In the genomic region with DNA sequence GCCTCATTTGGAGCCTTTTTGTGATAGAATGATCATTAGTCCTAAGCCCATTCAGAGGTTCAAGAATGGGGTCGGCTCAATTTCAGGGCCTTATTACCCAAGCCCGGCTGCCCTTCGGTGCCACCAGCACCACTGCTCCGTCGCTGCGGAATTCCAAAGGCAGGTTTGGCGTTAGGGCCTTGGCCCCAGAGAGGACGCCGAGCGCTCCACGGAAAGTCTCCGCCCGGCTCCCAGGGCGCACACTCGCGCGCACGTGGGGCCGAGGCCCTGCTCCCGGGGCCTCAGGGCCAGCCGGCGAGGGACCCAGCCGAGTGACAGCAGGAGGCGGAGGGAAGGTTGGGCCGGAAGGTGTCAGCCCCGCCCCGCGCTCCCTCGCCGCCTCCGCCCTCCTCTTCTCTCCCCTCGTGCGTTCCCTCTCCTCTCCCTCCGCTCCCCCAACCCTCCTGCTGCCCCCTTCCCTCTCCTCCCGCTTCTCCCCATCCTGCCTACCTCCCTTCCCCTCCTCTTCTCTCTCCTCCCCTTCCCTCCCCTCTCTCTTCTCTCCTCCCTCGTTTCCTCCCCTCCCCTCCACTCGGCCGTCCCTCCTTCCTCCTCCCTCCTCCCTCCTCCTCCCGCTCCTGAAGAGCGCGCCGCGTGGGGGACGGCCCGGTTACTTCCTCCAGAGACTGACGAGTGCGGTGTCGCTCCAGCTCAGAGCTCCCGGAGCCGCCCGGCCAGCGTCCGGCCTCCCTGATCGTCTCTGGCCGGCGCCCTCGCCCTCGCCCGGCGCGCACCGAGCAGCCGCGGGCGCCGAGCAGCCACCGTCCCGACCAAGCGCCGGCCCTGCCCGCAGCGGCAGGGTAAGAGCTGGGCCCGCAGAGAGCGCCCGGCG, we compare ENCODE assay signal across 8 cellular contexts. TPM values are rescaled to one million over a fixed set of nuclear protein-coding genes. Genes with fewer than 3 reads are reported as not detected.
A peak's percentile ranks its signal among the peaks of the same experiment; 100 is the strongest.
DNase-seq lines count a peak whose midpoint lies in the region; ATAC-seq, FAIRE-seq and TF ChIP-seq lines count a peak whose summit lies in the region.

Gene ETS2 (plus strand): TSS at position 648 of the 871 bp plus-strand sequence. CDS start 4,106 bp downstream, outside the sequence.

- H3K9ac ChIP-seq in kidney (ENCODE audit: low read length in 2 of 2), result peak within 1 kb of the TSS; percentile 91 to 94

- intact Hi-C loops in activated CD4-positive, alpha-beta T cell treated with anti-CD3 and anti-CD28 coated beads for 36 hours (cut with DNase I, micrococcal nuclease), result loop anchor here (1.0 to 10.0 kb wide), 16 partner anchors 25 to 1731 kb away; partner anchors contain the start of genes BRWD1 (in 2 of the 2), HMGN1 (in 1 of the 2), LCA5L (in 1 of the 2) and PIGP (in 1 of the 2)
- intact Hi-C loops in kidney (cut with DNase I), result loop anchor here (10.0 kb wide), 1 partner anchor 51 kb away; no protein-coding TSS in a partner anchor

- DNase-seq in ACHN (peak; percentile 87), NCI-H510A treated with DMSO at 0.1 percent for 48 hours (lab: John Stamatoyannopoulos, UW) (peak; percentile 96), chondrocyte (ENCODE audit: low spot score) (no peak), kidney (peak; percentile 98)
- peak; percentile 89 for DNase-seq in activated CD4-positive, alpha-beta T cell treated with anti-CD3 and anti-CD28 coated beads for 36 hours
- peak; percentile 86 for DNase-seq in stimulated activated CD4-positive, alpha-beta T cell treated with anti-CD3 and anti-CD28 coated beads, Interleukin-15, amount 100 ng/mL, for 24 hours

- peak; percentile 43 for TF ChIP-seq CTCF in chondrocyte (IDR thresholded peaks at IDR 0.05)
- peak; percentile 14 for TF ChIP-seq CTCF in kidney (IDR thresholded peaks at IDR 0.05; ENCODE audit: borderline replicate concordance, extremely low read depth, insufficient read depth)

- H3K27ac Mint-ChIP-seq in activated CD4-positive, alpha-beta T cell treated with anti-CD3 and anti-CD28 coated beads for 36 hours, result peak within 1 kb of the TSS; percentile 96
- H3K27ac Mint-ChIP-seq in chondrocyte (ENCODE audit: unreplicated experiment), result peak within 1 kb of the TSS; percentile 68

- no peaks in the 10 kb centered on the region for H3K9me3 Mint-ChIP-seq in activated CD4-positive, alpha-beta T cell treated with anti-CD3 and anti-CD28 coated beads for 36 hours (ENCODE audit: low read depth)
- H3K9me3 Mint-ChIP-seq in chondrocyte (ENCODE audit: low read depth), result no peaks in the 10 kb centered on the region

- H3K27ac ChIP-seq in kidney (ENCODE audit: low read depth in 2 of 2, low read length in 2 of 2), result peak within 1 kb of the TSS; percentile 96 to 97

- H3K9me3 ChIP-seq in kidney (ENCODE audit: control insufficient read depth in 1 of 2, low read length in 2 of 2), result no peaks in the 10 kb centered on the region

- peak within 1 kb of the TSS; percentile 86 for H3K4me3 Mint-ChIP-seq in activated CD4-positive, alpha-beta T cell treated with anti-CD3 and anti-CD28 coated beads for 36 hours
- H3K4me3 Mint-ChIP-seq in chondrocyte (ENCODE audit: unreplicated experiment), result peak within 1 kb of the TSS; percentile 77

- in situ Hi-C loops in ACHN (cut with HindIII; ENCODE audit: low pct_ligation_motif_present, low pct_unique_long_range_greater_than_20kb, low sequenced_read_pairs), result no loop called here

- H3K4me1 ChIP-seq in kidney (ENCODE audit: control insufficient read depth in 1 of 2, insufficient read depth in 1 of 2, low read depth in 1 of 2, low read length in 2 of 2), result peaks cover 0 to 2% of the 10 kb centered on the region in 2 donors

- POLR2A ChIA-PET in activated CD4-positive, alpha-beta T cell treated with anti-CD3 and anti-CD28 coated beads for 36 hours (lab: Charles Lee), result interaction anchor here (1.1 to 2.2 kb wide), 2 partner anchors 37 to 39 kb away, joined by 3 to 17 read pairs; no protein-coding TSS in a partner anchor

- CTCF ChIA-PET in activated CD4-positive, alpha-beta T cell treated with anti-CD3 and anti-CD28 coated beads for 36 hours (lab: Charles Lee), result interaction anchor here (0.7 to 3.4 kb wide), 2 partner anchors 36 to 179 kb away, joined by 3 to 14 read pairs; no protein-coding TSS in a partner anchor

- no peak for FAIRE-seq in kidney (lab: Jason Lieb, UNC)

- peak; percentile 71 for ATAC-seq in GM19025 (IDR thresholded peaks at IDR 0.05; ENCODE audit: low read depth, unreplicated experiment)
- peak; percentile 67 for ATAC-seq in HG03354 (IDR thresholded peaks at IDR 0.05; ENCODE audit: poor library complexity, severe bottlenecking, unreplicated experiment)
- ATAC-seq in activated CD4-positive, alpha-beta T cell treated with anti-CD3 and anti-CD28 coated beads for 36 hours, result peak; percentile 74

- H3K4me3 ChIP-seq in kidney (ENCODE audit: low read length in 2 of 2), result peak within 1 kb of the TSS; percentile 88 to 95

- H3K36me3 ChIP-seq in kidney (ENCODE audit: control insufficient read depth in 1 of 2, insufficient read depth in 2 of 2, low read length in 2 of 2), result peaks cover 0 to 4% of the 10 kb centered on the region in 2 donors

- peaks cover 35% of the 10 kb centered on the region for H3K36me3 Mint-ChIP-seq in activated CD4-positive, alpha-beta T cell treated with anti-CD3 and anti-CD28 coated beads for 36 hours (ENCODE audit: low read depth)
- peaks cover 2% of the 10 kb centered on the region for H3K36me3 Mint-ChIP-seq in chondrocyte (ENCODE audit: low read depth)

- H3K4me1 Mint-ChIP-seq in activated CD4-positive, alpha-beta T cell treated with anti-CD3 and anti-CD28 coated beads for 36 hours, result peaks cover 49% of the 10 kb centered on the region
- peaks cover 30% of the 10 kb centered on the region for H3K4me1 Mint-ChIP-seq in chondrocyte (ENCODE audit: low read depth)

- no peaks in the 10 kb centered on the region for H3K27me3 Mint-ChIP-seq in activated CD4-positive, alpha-beta T cell treated with anti-CD3 and anti-CD28 coated beads for 36 hours
- H3K27me3 Mint-ChIP-seq in chondrocyte (ENCODE audit: low read depth), result no peaks in the 10 kb centered on the region

RNA-seq across cellular contexts. Expression of gene ETS2, which starts in this region (rescaled TPM):
- 10 to 100 TPM; 44.7 to 61.9 TPM for total RNA-seq in activated CD4-positive, alpha-beta T cell treated with anti-CD3 and anti-CD28 coated beads for 36 hours
- total RNA-seq in chondrocyte (12.0 to 14.2 TPM (median 13.6 TPM) in 3 replicates), kidney (178 TPM)
- polyA plus RNA-seq in kidney (ENCODE audit: insufficient read depth, low read depth, low replicate concordance), result 43.1 TPM
